ENCODE assay signal across 27 cellular contexts in genomic region chr17:82726427-82726826, GRCh38. TPM values are rescaled to one million over a fixed set of nuclear protein-coding genes. Genes with fewer than 3 reads are reported as not detected.
A peak's percentile ranks its signal among the peaks of the same experiment; 100 is the strongest.
DNase-seq lines count a peak whose midpoint lies in the region; ATAC-seq, FAIRE-seq and TF ChIP-seq lines count a peak whose summit lies in the region.
"Had no signal": no experiment of that assay in that cellular context is flagged by ENCODE, and none has a peak within 500 bp of the region (broad histone marks: within the 10 kb centered on the region; RNA-seq: fewer than 3 reads in every experiment).

No MANE protein-coding gene starts in this region.

- H3K27me3 ChIP-seq in K562 (ENCODE audit: control insufficient read depth in 2 of 2, insufficient read depth in 2 of 2, low read length in 2 of 2) (no peaks in the 10 kb centered on the region), neuronal stem cell (ENCODE audit: control insufficient read depth in 3 of 3, insufficient read depth in 3 of 3, low read depth in 1 of 3, low read length in 3 of 3) (no peaks in the 10 kb centered on the region), upper lobe of right lung (no peaks in the 10 kb centered on the region)
- H3K27me3 ChIP-seq: BLaER1 treated with 17β-estradiol and CSF1 and Interleukin-3, amounts not matched to agents 10 nM and 100 nM had no signal

- no peak overlapping the region for H4K8ac ChIP-seq in neuronal stem cell (ENCODE audit: low read depth, low read length)

- H2BK5ac ChIP-seq in neuronal stem cell (ENCODE audit: low read length) = peak overlapping the region; percentile 82

- ATAC-seq in Right ventricle myocardium inferior = no peak
- ATAC-seq in left cardiac atrium = no peak
- ATAC-seq in K562 = no peak
- ATAC-seq in upper lobe of right lung = peak; percentile 24
- no peak for ATAC-seq in GM19328 (IDR thresholded peaks at IDR 0.05; ENCODE audit: unreplicated experiment)
- ATAC-seq in HG02970 (IDR thresholded peaks at IDR 0.05; ENCODE audit: low FRiP score, unreplicated experiment) = no peak
- ATAC-seq: A549; CD8-positive, alpha-beta T cell; GM12878 had no signal

- no peak overlapping the region for H3K14ac ChIP-seq in neuronal stem cell (ENCODE audit: low read length)

- no peak for TF ChIP-seq CTCF in K562 (IDR thresholded peaks at IDR 0.05 in 2 of 3, conservative IDR thresholded peaks at IDR 0.05 in 1 of 3; ENCODE audit: insufficient read depth in 2 of 3, low read depth in 1 of 3, low read length in 3 of 3)
- no peak for TF ChIP-seq CTCF in upper lobe of right lung (IDR thresholded peaks at IDR 0.05)

- peaks cover 5% of the 10 kb centered on the region for H3K79me1 ChIP-seq in neuronal stem cell (ENCODE audit: low read depth, low read length)

- BruUV-seq in K562 (replicated peaks; lab: Mats Ljungman, UMichigan) = no TSS peak

- H3K4ac ChIP-seq in neuronal stem cell (ENCODE audit: low read length) = no peak overlapping the region

- no peak overlapping the region for H3K23ac ChIP-seq in neuronal stem cell (ENCODE audit: low read depth, low read length, poor library complexity)

- intact Hi-C loops in Right ventricle myocardium inferior (cut with DNase I) = no loop called here
- intact Hi-C loops in left cardiac atrium (cut with DNase I) = no loop called here
- intact Hi-C loops in K562 (cut with micrococcal nuclease) = no loop called here
- intact Hi-C loops in upper lobe of right lung (cut with DNase I) = no loop called here

- TF ChIP-seq RAD21 in K562 (CRISPR knock-in tag; conservative IDR thresholded peaks at IDR 0.05 in 1 of 2, IDR thresholded peaks at IDR 0.05 in 1 of 2) = no peak

- H2AK5ac ChIP-seq in neuronal stem cell (ENCODE audit: low read depth, low read length) = no peak overlapping the region

- H3K9me3 ChIP-seq in K562 (replicated peaks; ENCODE audit: control insufficient read depth, insufficient read depth, low read depth, low read length) = no peaks in the 10 kb centered on the region
- peaks cover 0 to 4% of the 10 kb centered on the region in 2 donors for H3K9me3 ChIP-seq in neuronal stem cell (replicated peaks in 1 of 2; ENCODE audit: control insufficient read depth in 2 of 2, insufficient read depth in 1 of 2, low read depth in 1 of 2, low read length in 2 of 2)
- H3K9me3 ChIP-seq in upper lobe of right lung = no peaks in the 10 kb centered on the region
- H3K9me3 ChIP-seq: A549; BLaER1 treated with 17β-estradiol and CSF1 and Interleukin-3, amounts not matched to agents 10 nM and 100 nM; Caco-2 had no signal

- H2BK120ac ChIP-seq in neuronal stem cell (ENCODE audit: low read depth, low read length) = no peak overlapping the region

- H3K9me1 ChIP-seq in K562 (ENCODE audit: control insufficient read depth, insufficient read depth, low read length) = no peaks in the 10 kb centered on the region

- no peak overlapping the region for H3K4me3 ChIP-seq in K562
- H3K4me3 ChIP-seq in neuronal stem cell (ENCODE audit: low read length in 2 of 2) = no peak overlapping the region
- H3K4me3 ChIP-seq in upper lobe of right lung = no peak overlapping the region
- H3K4me3 ChIP-seq: A549; BLaER1 treated with 17β-estradiol and CSF1 and Interleukin-3, amounts not matched to agents 10 nM and 100 nM; GM12878 had no signal

- H3K36me3 ChIP-seq in K562 (ENCODE audit: control insufficient read depth, insufficient read depth, low read length) = peaks cover 47% of the 10 kb centered on the region; the same call in 2 of the 3 replicates
- H3K36me3 ChIP-seq in neuronal stem cell (replicated peaks in 1 of 2; ENCODE audit: control insufficient read depth in 2 of 2, insufficient read depth in 2 of 2, low read length in 2 of 2) = peaks cover 33 to 71% of the 10 kb centered on the region in 2 donors
- H3K36me3 ChIP-seq in upper lobe of right lung = peaks cover 32% of the 10 kb centered on the region

- H3K79me2 ChIP-seq in K562 (ENCODE audit: control insufficient read depth, insufficient read depth, low read length) = no peaks in the 10 kb centered on the region

- H3K9ac ChIP-seq in K562 (ENCODE audit: insufficient read depth in 1 of 2, low read depth in 2 of 2, low read length in 2 of 2) = no peak overlapping the region
- peak overlapping the region; percentile 21 for H3K9ac ChIP-seq in neuronal stem cell (ENCODE audit: low read depth, low read length, poor library complexity)

- H2BK15ac ChIP-seq in neuronal stem cell (ENCODE audit: low read length) = no peak overlapping the region

- H4K20me1 ChIP-seq in K562 (replicated peaks; ENCODE audit: control insufficient read depth, insufficient read depth, low read length) = no peaks in the 10 kb centered on the region

- no peak for FAIRE-seq in K562 (lab: Jason Lieb, UNC)
- FAIRE-seq: A549, D721Med, GM12878, GM12892, GM18507, GM19239 had no signal

- POLR2A ChIA-PET in K562 (lab: Yijun Ruan, JAX) = interaction anchor here (1.0 to 1.2 kb wide), 2 partner anchors 11 to 13 kb away, joined by 3 to 5 read pairs; no protein-coding TSS in a partner anchor

- no peak overlapping the region for H2BK12ac ChIP-seq in neuronal stem cell (ENCODE audit: low read length)

- no peak overlapping the region for H3K27ac ChIP-seq in K562 (ENCODE audit: extremely low read depth, low read depth, low read length)
- H3K27ac ChIP-seq in neuronal stem cell (replicated peaks; ENCODE audit: low read length) = no peak overlapping the region
- H3K27ac ChIP-seq in upper lobe of right lung = no peak overlapping the region
- H3K27ac ChIP-seq: 22Rv1; A549; BLaER1 treated with 17β-estradiol and CSF1 and Interleukin-3, amounts not matched to agents 10 nM and 100 nM; C4-2B had no signal

- H3K4me1 ChIP-seq in K562 (replicated peaks in 1 of 2; ENCODE audit: control insufficient read depth in 2 of 2, insufficient read depth in 2 of 2, low read length in 2 of 2) = peaks cover 0 to 7% of the 10 kb centered on the region in 2 experiments; a peak in 1 of 5 replicates
- no peaks in the 10 kb centered on the region for H3K4me1 ChIP-seq in neuronal stem cell (ENCODE audit: control insufficient read depth in 2 of 2, insufficient read depth in 1 of 2, low read depth in 1 of 2, low read length in 2 of 2)
- H3K4me1 ChIP-seq in upper lobe of right lung = no peaks in the 10 kb centered on the region
- H3K4me1 ChIP-seq: A549, Caco-2 had no signal

- peak; percentile 27 for DNase-seq in Right ventricle myocardium inferior (ENCODE audit: missing footprints)
- no peak for DNase-seq in left cardiac atrium
- DNase-seq in K562 (ENCODE audit: extremely low read depth in 1 of 4, low spot score in 3 of 4) = no peak
- DNase-seq in neuronal stem cell (ENCODE audit: low spot score) = no peak
- DNase-seq in upper lobe of right lung = no peak
- no peak for DNase-seq in SW 1271 (lab: John Stamatoyannopoulos, UW)
- DNase-seq: AML-193; Caco-2; Calu3; CD4-positive, alpha-beta T cell; CD8-positive, alpha-beta T cell; DMS79; DND-41; EL; GDM1 had no signal

- no peak overlapping the region for H3K4me2 ChIP-seq in K562 (ENCODE audit: insufficient read depth, low read length)
- H3K4me2 ChIP-seq in neuronal stem cell (ENCODE audit: insufficient read depth, low read length, poor library complexity, severe bottlenecking) = no peak overlapping the region
- H3K4me2 ChIP-seq: A549; BLaER1 treated with 17β-estradiol and CSF1 and Interleukin-3, amounts not matched to agents 10 nM and 100 nM had no signal

- TF ChIP-seq EP300 in K562 (IDR thresholded peaks at IDR 0.05; ENCODE audit: low read length) = no peak

- no peak overlapping the region for H4K91ac ChIP-seq in neuronal stem cell (ENCODE audit: low read depth, low read length, poor library complexity)

- no peak for TF ChIP-seq POLR2A in K562 (conservative IDR thresholded peaks at IDR 0.05)

- 98% methylated on average over 10 of the region's 10 CpGs for WGBS in K562 (ENCODE audit: insufficient coverage, low coverage, missing lambda C conversion rate)
- WGBS in neuronal stem cell (ENCODE audit: extremely low coverage in 2 of 2, insufficient read length in 2 of 2, insufficient replicate concordance in 1 of 2), 2 donors = no CpG with 5 or more reads among the region's 10 CpGs

- CTCF ChIA-PET in K562 (lab: Yijun Ruan, JAX; ENCODE audit: low intra/inter-chr PET ratio) = no interaction called here

- in situ Hi-C loops in K562 (cut with MboI) = no loop called here

- H2AFZ ChIP-seq in K562 (ENCODE audit: low read depth, low read length) (no peak overlapping the region), neuronal stem cell (ENCODE audit: low read length) (no peak overlapping the region)

- no peak overlapping the region for H3K18ac ChIP-seq in neuronal stem cell (ENCODE audit: low read length)

RNA-seq across cellular contexts. Expression of gene FN3K, which starts 9.0 kb away (rescaled TPM):
- total RNA-seq in Right ventricle myocardium inferior = 78.3 TPM
- 10 to 100 TPM; 49.9 to 62.9 TPM for total RNA-seq in left cardiac atrium
- total RNA-seq in K562 (2011; cell fraction: chromatin; rRNA removed; ENCODE audit: low replicate concordance) = 37.1 and 44.4 TPM in 2 replicates
- 20.8 and 23.0 TPM in 2 replicates for total RNA-seq in K562 (2011; cell fraction: nucleolus; rRNA removed)
- total RNA-seq in K562 (2011; cell fraction: nucleoplasm; rRNA removed) = 22.2 and 22.9 TPM in 2 replicates
- 6.3 and 6.6 TPM in 2 replicates for total RNA-seq in K562 (2014; rRNA removed)
- total RNA-seq in K562 (2014; rRNA removed; fragmentation: Illumina TruSeq; extraction: Trizol) = 1.3 and 1.4 TPM in 2 replicates
- total RNA-seq in K562 (2015; rRNA removed; fragmentation: Illumina TruSeq; extraction: Trizol) = 3.6 TPM in 2 replicates
- 20.0 and 22.7 TPM in 2 replicates for total RNA-seq in K562 (2021)
- 3.8 and 6.1 TPM in 2 replicates for polyA plus RNA-seq in K562 (2011; rRNA removed)
- 2.0 and 2.3 TPM in 2 replicates for polyA plus RNA-seq in K562 (2011; cell fraction: cytosol; rRNA removed)
- 14.3 and 19.9 TPM in 2 replicates for polyA plus RNA-seq in K562 (2011; cell fraction: nucleus; rRNA removed)
- polyA plus RNA-seq in K562 (2012) = 22.1 and 24.7 TPM in 2 replicates
- polyA plus RNA-seq in K562 (2014; fragmentation: Illumina TruSeq; extraction: Trizol) = 8.6 and 10.6 TPM in 2 replicates
- polyA plus RNA-seq in K562 (2014; fragmentation: Nextera tagmentation; extraction: Ambion mirVana) = under 1 TPM; 0.08 to 0.11 TPM
- 7.9 and 10.0 TPM in 2 replicates for polyA plus RNA-seq in K562 (2014; rRNA removed)
- polyA minus RNA-seq in K562 (2011; rRNA and poly(A)+ RNA removed) = 3.8 and 5.8 TPM in 2 replicates
- 10.5 and 19.6 TPM in 2 replicates for polyA minus RNA-seq in K562 (2011; cell fraction: cytosol; rRNA and poly(A)+ RNA removed)
- polyA minus RNA-seq in K562 (2011; cell fraction: nucleus; rRNA and poly(A)+ RNA removed) = 6.9 and 14.9 TPM in 2 replicates
- polyA plus RNA-seq in neuronal stem cell (2013, experiment 1 of 2) = 15.9 TPM
- 17.0 TPM for polyA plus RNA-seq in neuronal stem cell (2013, experiment 2 of 2)
- total RNA-seq in upper lobe of right lung = 27.4 TPM
- total RNA-seq: Daoy had no signal

RNA-seq across cellular contexts. Expression of gene FN3KRP, which starts 9.9 kb away (rescaled TPM):
- total RNA-seq in Right ventricle myocardium inferior = 13.0 TPM
- 10 to 100 TPM; 12.1 to 14.5 TPM for total RNA-seq in left cardiac atrium
- 33.2 and 69.9 TPM in 2 replicates for total RNA-seq in K562 (2011; cell fraction: chromatin; rRNA removed; ENCODE audit: low replicate concordance)
- 27.5 and 33.9 TPM in 2 replicates for total RNA-seq in K562 (2011; cell fraction: nucleolus; rRNA removed)
- total RNA-seq in K562 (2011; cell fraction: nucleoplasm; rRNA removed) = 30.4 and 32.0 TPM in 2 replicates
- total RNA-seq in K562 (2014; rRNA removed) = 26.2 and 29.8 TPM in 2 replicates
- 18.0 and 21.1 TPM in 2 replicates for total RNA-seq in K562 (2014; rRNA removed; fragmentation: Illumina TruSeq; extraction: Trizol)
- 23.5 and 24.9 TPM in 2 replicates for total RNA-seq in K562 (2015; rRNA removed; fragmentation: Illumina TruSeq; extraction: Trizol)
- 28.1 and 32.1 TPM in 2 replicates for total RNA-seq in K562 (2021)
- 21.7 and 25.8 TPM in 2 replicates for polyA plus RNA-seq in K562 (2011; rRNA removed)
- polyA plus RNA-seq in K562 (2011; cell fraction: cytosol; rRNA removed) = 19.4 and 22.5 TPM in 2 replicates
- 25.5 and 28.4 TPM in 2 replicates for polyA plus RNA-seq in K562 (2011; cell fraction: nucleus; rRNA removed)
- 44.5 and 51.0 TPM in 2 replicates for polyA plus RNA-seq in K562 (2012)
- 31.0 and 34.7 TPM in 2 replicates for polyA plus RNA-seq in K562 (2014; fragmentation: Illumina TruSeq; extraction: Trizol)
- polyA plus RNA-seq in K562 (2014; fragmentation: Nextera tagmentation; extraction: Ambion mirVana) = 1 to 10 TPM; 2.0 to 4.4 TPM
- polyA plus RNA-seq in K562 (2014; rRNA removed) = 26.1 and 29.1 TPM in 2 replicates
- polyA minus RNA-seq in K562 (2011; rRNA and poly(A)+ RNA removed) = 10.9 and 11.3 TPM in 2 replicates
- polyA minus RNA-seq in K562 (2011; cell fraction: cytosol; rRNA and poly(A)+ RNA removed) = 10.4 and 15.7 TPM in 2 replicates
- polyA minus RNA-seq in K562 (2011; cell fraction: nucleus; rRNA and poly(A)+ RNA removed) = 4.4 and 7.1 TPM in 2 replicates
- 23.3 TPM for polyA plus RNA-seq in neuronal stem cell (2013, experiment 1 of 2)
- polyA plus RNA-seq in neuronal stem cell (2013, experiment 2 of 2) = 21.8 TPM
- total RNA-seq in upper lobe of right lung = 21.4 TPM

RNA-seq across cellular contexts. Expression of gene TBCD, which starts 25.4 kb away (rescaled TPM):
- total RNA-seq in Right ventricle myocardium inferior = 43.4 TPM
- total RNA-seq in left cardiac atrium = 10 to 100 TPM; 37.0 to 59.8 TPM
- 239 and 410 TPM in 2 replicates for total RNA-seq in K562 (2011; cell fraction: chromatin; rRNA removed; ENCODE audit: low replicate concordance)
- 169 and 192 TPM in 2 replicates for total RNA-seq in K562 (2011; cell fraction: nucleolus; rRNA removed)
- total RNA-seq in K562 (2011; cell fraction: nucleoplasm; rRNA removed) = 154 and 170 TPM in 2 replicates
- 29.8 and 47.3 TPM in 2 replicates for total RNA-seq in K562 (2014; rRNA removed)
- 18.7 and 23.6 TPM in 2 replicates for total RNA-seq in K562 (2014; rRNA removed; fragmentation: Illumina TruSeq; extraction: Trizol)
- 26.0 and 27.1 TPM in 2 replicates for total RNA-seq in K562 (2015; rRNA removed; fragmentation: Illumina TruSeq; extraction: Trizol)
- total RNA-seq in K562 (2021) = 98.3 and 98.5 TPM in 2 replicates
- 28.0 and 45.4 TPM in 2 replicates for polyA plus RNA-seq in K562 (2011; rRNA removed)
- 46.1 and 77.8 TPM in 2 replicates for polyA plus RNA-seq in K562 (2011; cell fraction: cytosol; rRNA removed)
- polyA plus RNA-seq in K562 (2011; cell fraction: nucleus; rRNA removed) = 191 and 272 TPM in 2 replicates
- polyA plus RNA-seq in K562 (2012) = 79.2 and 88.0 TPM in 2 replicates
- polyA plus RNA-seq in K562 (2014; fragmentation: Illumina TruSeq; extraction: Trizol) = 36.5 and 40.9 TPM in 2 replicates
- 10 to 100 TPM in 1 of 2 experiments, 1 to 10 TPM in 1; 8.9 to 20.2 TPM for polyA plus RNA-seq in K562 (2014; fragmentation: Nextera tagmentation; extraction: Ambion mirVana)
- polyA plus RNA-seq in K562 (2014; rRNA removed) = 42.3 and 50.3 TPM in 2 replicates
- polyA minus RNA-seq in K562 (2011; rRNA and poly(A)+ RNA removed) = 41.7 and 49.7 TPM in 2 replicates
- 67.8 and 69.4 TPM in 2 replicates for polyA minus RNA-seq in K562 (2011; cell fraction: cytosol; rRNA and poly(A)+ RNA removed)
- 54.7 and 67.0 TPM in 2 replicates for polyA minus RNA-seq in K562 (2011; cell fraction: nucleus; rRNA and poly(A)+ RNA removed)
- polyA plus RNA-seq in neuronal stem cell (2013, experiment 1 of 2) = 62.8 TPM
- polyA plus RNA-seq in neuronal stem cell (2013, experiment 2 of 2) = 65.7 TPM
- total RNA-seq in upper lobe of right lung = 84.5 TPM

RNA-seq across cellular contexts. Expression of gene RAB40B, which starts 27.9 kb away (rescaled TPM):
- total RNA-seq in Right ventricle myocardium inferior (19.9 TPM), left cardiac atrium (10 to 100 TPM; 12.8 to 16.7 TPM), K562 (2014; rRNA removed) (2.0 and 6.2 TPM in 2 replicates), K562 (2014; rRNA removed; fragmentation: Illumina TruSeq; extraction: Trizol) (0.99 and 1.1 TPM in 2 replicates), K562 (2015; rRNA removed; fragmentation: Illumina TruSeq; extraction: Trizol) (0.64 and 1.2 TPM in 2 replicates), K562 (2021) (3.6 and 3.8 TPM in 2 replicates), upper lobe of right lung (11.5 TPM)
- 4.8 and 7.6 TPM in 2 replicates for total RNA-seq in K562 (2011; cell fraction: chromatin; rRNA removed; ENCODE audit: low replicate concordance)
- total RNA-seq in K562 (2011; cell fraction: nucleolus; rRNA removed) = 3.3 and 3.8 TPM in 2 replicates
- total RNA-seq in K562 (2011; cell fraction: nucleoplasm; rRNA removed) = 1.7 and 5.0 TPM in 2 replicates
- polyA plus RNA-seq in K562 (2011; rRNA removed) (2.5 and 2.7 TPM in 2 replicates), K562 (2014; fragmentation: Illumina TruSeq; extraction: Trizol) (1.4 and 3.2 TPM in 2 replicates), K562 (2014; fragmentation: Nextera tagmentation; extraction: Ambion mirVana) (under 1 TPM; 0.13 to 0.38 TPM), K562 (2014; rRNA removed) (3.2 and 4.6 TPM in 2 replicates)
- polyA plus RNA-seq in K562 (2011; cell fraction: cytosol; rRNA removed) = 4.3 and 9.2 TPM in 2 replicates
- 3.6 and 6.3 TPM in 2 replicates for polyA plus RNA-seq in K562 (2011; cell fraction: nucleus; rRNA removed)
- 3.7 and 4.9 TPM in 2 replicates for polyA plus RNA-seq in K562 (2012)
- 0.56 and 0.60 TPM in 2 replicates for polyA minus RNA-seq in K562 (2011; rRNA and poly(A)+ RNA removed)
- polyA minus RNA-seq in K562 (2011; cell fraction: cytosol; rRNA and poly(A)+ RNA removed) = 1.2 and 3.5 TPM in 2 replicates
- polyA minus RNA-seq in K562 (2011; cell fraction: nucleus; rRNA and poly(A)+ RNA removed) = 1.9 and 2.1 TPM in 2 replicates
- polyA plus RNA-seq in neuronal stem cell (2013, experiment 1 of 2) = 9.4 TPM
- polyA plus RNA-seq in neuronal stem cell (2013, experiment 2 of 2) = 10.4 TPM
